8 cellular contexts compared by ENCODE assay signal in genomic region chr4:25233737-25234389, GRCh38. TPM values are rescaled to one million over a fixed set of nuclear protein-coding genes. Genes with fewer than 3 reads are reported as not detected.
A peak's percentile ranks its signal among the peaks of the same experiment; 100 is the strongest.
DNase-seq lines count a peak whose midpoint lies in the region; ATAC-seq and TF ChIP-seq lines count a peak whose summit lies in the region.

Gene PI4K2B, plus strand, starts transcription at chr4:25234033. Its CDS starts 131 bp downstream, at chr4:25234164.

- H3K4me1 ChIP-seq in breast epithelium (no peaks in the 10 kb centered on the region), spleen (peaks cover 4 to 47% (median 27%) of the 10 kb centered on the region in 6 donors)

- H3K36me3 ChIP-seq in WERI-Rb-1 (peaks cover 11% of the 10 kb centered on the region), breast epithelium (no peaks in the 10 kb centered on the region), spleen (no peaks in the 10 kb centered on the region)

- TF ChIP-seq CTCF in WERI-Rb-1 (IDR thresholded peaks at IDR 0.05; ENCODE audit: low read depth, low read length) (no peak), breast epithelium (IDR thresholded peaks at IDR 0.05) (no peak), spleen (IDR thresholded peaks at IDR 0.05 in 8 of 11, conservative IDR thresholded peaks at IDR 0.05 in 3 of 11) (peak in 2 of 11 experiments; percentile 18 to 29)

- 0 to 1% (median 1%) methylated on average over 34 to 72 of the region's 72 CpGs for WGBS in spleen, 5 donors

- intact Hi-C loops in breast epithelium (cut with DNase I; ENCODE audit: low total_unique reads) (no loop called here), spleen (cut with DNase I; ENCODE audit: low total_unique reads) (loop anchor here (5.0 to 10.0 kb wide), 2 partner anchors 72 to 81 kb away; partner anchors contain the start of genes SEPSECS and ZCCHC4)

- H3K4me3 ChIP-seq in WERI-Rb-1 (ENCODE audit: low read depth, low read length) (peak within 1 kb of the TSS; percentile 82), breast epithelium (peak within 1 kb of the TSS; percentile 80 to 92 (median 92)), spleen (peak within 1 kb of the TSS; percentile 74 to 98 (median 90))

- no peaks in the 10 kb centered on the region for H3K27me3 ChIP-seq in WERI-Rb-1 (ENCODE audit: insufficient read depth, low read depth, severe bottlenecking)
- H3K27me3 ChIP-seq in breast epithelium: no peaks in the 10 kb centered on the region
- no peaks in the 10 kb centered on the region for H3K27me3 ChIP-seq in spleen (replicated peaks in 1 of 7)

- DNase-seq in ACHN (peak; percentile 84), NCI-H2196 treated with DMSO at 0.1 percent for 48 hours (lab: John Stamatoyannopoulos, UW; ENCODE audit: unreplicated experiment) (peak; percentile 88), WERI-Rb-1 (peak; percentile 95), breast epithelium (ENCODE audit: low spot score in 2 of 2) (peak; percentile 85 to 91), iPS-NIHi7 (ENCODE audit: extremely low spot score) (peak; percentile 95), spleen (peak; percentile 98)

- H3K9me3 ChIP-seq in WERI-Rb-1 (ENCODE audit: severe bottlenecking): peaks cover 4% of the 10 kb centered on the region
- no peaks in the 10 kb centered on the region for H3K9me3 ChIP-seq in breast epithelium
- H3K9me3 ChIP-seq in spleen: peaks cover 0 to 44% (median 28%) of the 10 kb centered on the region in 8 donors

- in situ Hi-C loops in ACHN (cut with HindIII; ENCODE audit: low pct_ligation_motif_present, low pct_unique_long_range_greater_than_20kb, low sequenced_read_pairs): no loop called here

- H3K27ac ChIP-seq in WERI-Rb-1 (peak within 1 kb of the TSS; percentile 94), breast epithelium (peak within 1 kb of the TSS; percentile 90 to 99), spleen (peak within 1 kb of the TSS; percentile 92 to 98 (median 97))

- ATAC-seq in GM18873 (IDR thresholded peaks at IDR 0.05; ENCODE audit: low FRiP score, unreplicated experiment) (peak; percentile 53), HG03135 (IDR thresholded peaks at IDR 0.05; ENCODE audit: unreplicated experiment) (peak; percentile 67)

- peak; percentile 14 for TF ChIP-seq POLR2A in breast epithelium (IDR thresholded peaks at IDR 0.05)
- peak in 1 of 3 donors; percentile 78 for TF ChIP-seq POLR2A in spleen (IDR thresholded peaks at IDR 0.05)

RNA-seq across cellular contexts. Expression of gene PI4K2B, which starts in this region (rescaled TPM):
- total RNA-seq in breast epithelium (10 to 100 TPM; 12.3 to 22.0 (median 21.0) TPM), spleen (10 to 100 TPM; 12.8 to 19.6 (median 17.4) TPM)
- polyA plus RNA-seq in spleen: 10 to 100 TPM in 1 of 3 donors, 1 to 10 TPM in 2; 6.1 to 13.3 (median 10.0) TPM

Comparison
In these comparisons a context has a peak if more than half of its experiments do, and no peak if none do; other contexts are left out.
1. Peak in every context shown above with its lines: DNase-seq, ATAC-seq, H3K4me3 ChIP-seq and H3K27ac ChIP-seq.